ENCODE assay signal across 8 cellular contexts in genomic region chrX:13658602-13659001, GRCh38. TPM values are rescaled to one million over a fixed set of nuclear protein-coding genes. Genes with fewer than 3 reads are reported as not detected.
DNase-seq lines count a peak whose midpoint lies in the region; ATAC-seq, FAIRE-seq and TF ChIP-seq lines count a peak whose summit lies in the region.

No MANE protein-coding gene starts in this region.

- no peak for ATAC-seq in GM19328 (IDR thresholded peaks at IDR 0.05; ENCODE audit: unreplicated experiment)
- ATAC-seq in HG03342 (IDR thresholded peaks at IDR 0.05; ENCODE audit: unreplicated experiment) = no peak

- H3K36me3 ChIP-seq in brain microvascular endothelial cell (replicated peaks) (no peaks in the 10 kb centered on the region), testis (ENCODE audit: low read depth, missing control alignments) (no peaks in the 10 kb centered on the region)

- WGBS in testis, 2 donors = 15 to 17% methylated on average over 2 of the region's 2 CpGs

- H3K27ac ChIP-seq in brain microvascular endothelial cell (peak overlapping the region; percentile 46), testis (peak overlapping the region in 1 of 2 donors; percentile 36)

- intact Hi-C loops in testis (cut with DNase I; ENCODE audit: low total_unique reads) = no loop called here

- no peaks in the 10 kb centered on the region for H3K9me3 ChIP-seq in testis

- DNase-seq in AG09309 (ENCODE audit: low read depth) (no peak), NCI-H460 (ENCODE audit: extremely low read depth, low read depth) (peak; percentile 48), brain microvascular endothelial cell (peak; percentile 23), testis (no peak)

- H3K4me3 ChIP-seq in AG09309 (ENCODE audit: control insufficient read depth, low read depth, low read length) (no peak overlapping the region), GM12875 (ENCODE audit: low read depth, low read length) (no peak overlapping the region), brain microvascular endothelial cell (ENCODE audit: low read depth, low read length) (no peak overlapping the region), testis (no peak overlapping the region)

- H3K4me1 ChIP-seq in testis = no peaks in the 10 kb centered on the region

- TF ChIP-seq CTCF in AG09309 (IDR thresholded peaks at IDR 0.05; ENCODE audit: control insufficient read depth, insufficient read depth, low read depth, low read length, missing control alignments) = peak; percentile 61
- TF ChIP-seq CTCF in GM12875 (IDR thresholded peaks at IDR 0.05; ENCODE audit: borderline replicate concordance, insufficient read depth, low read depth, low read length) = peak; percentile 41; the same call in 1 of the 2 replicates
- peak; percentile 62 for TF ChIP-seq CTCF in brain microvascular endothelial cell (IDR thresholded peaks at IDR 0.05; ENCODE audit: low read depth, low read length, missing control alignments)
- peak; percentile 50 to 73 (median 64) for TF ChIP-seq CTCF in testis (IDR thresholded peaks at IDR 0.05)

- H3K27me3 ChIP-seq in brain microvascular endothelial cell (replicated peaks) = no peaks in the 10 kb centered on the region
- H3K27me3 ChIP-seq in testis = no peaks in the 10 kb centered on the region

- FAIRE-seq in islet of Langerhans (lab: Jason Lieb, UNC) = peak; percentile 99

- in situ Hi-C loops in brain microvascular endothelial cell (cut with HindIII; ENCODE audit: low pct_ligation_motif_present, low sequenced_read_pairs) = no loop called here

- TF ChIP-seq POLR2A in testis (IDR thresholded peaks at IDR 0.05) = no peak

RNA-seq across cellular contexts. Expression of gene TCEANC, which starts 5.7 kb away (rescaled TPM):
- 2.9 and 3.5 TPM in 2 replicates for total RNA-seq in NCI-H460 (2014; rRNA removed; shearing (Covaris generic))
- 0.66 and 2.2 TPM in 2 replicates for polyA plus RNA-seq in NCI-H460 (2014; cell fraction: nucleus; rRNA removed)
- 1 to 10 TPM; 4.8 to 5.6 TPM for total RNA-seq in testis
- 2.1 TPM for polyA plus RNA-seq in testis (ENCODE audit: insufficient read depth, low read depth, low replicate concordance)

RNA-seq across cellular contexts. Expression of gene RAB9A, which starts 30.3 kb away (rescaled TPM):
- total RNA-seq in NCI-H460 (2014; rRNA removed; shearing (Covaris generic)) = 26.9 and 35.9 TPM in 2 replicates
- 21.9 and 34.7 TPM in 2 replicates for polyA plus RNA-seq in NCI-H460 (2014; cell fraction: nucleus; rRNA removed)
- total RNA-seq in testis = 10 to 100 TPM; 12.9 to 13.1 TPM
- polyA plus RNA-seq in testis (ENCODE audit: insufficient read depth, low read depth, low replicate concordance) = 13.2 TPM

Comparison
In these comparisons a context has a peak if more than half of its experiments do, and no peak if none do; other contexts are left out.
1. DNase-seq: peak in NCI-H460 (single experiment) and brain microvascular endothelial cell (single experiment); none in AG09309 (single experiment) and testis (single experiment).
2. Peak in every context shown above with its lines, with median percentiles within 50 percentile points of each other: CTCF ChIP-seq.